ENCODE assay signal across 8 cellular contexts in genomic region chr7:28180364-28181147, GRCh38. TPM values are rescaled to one million over a fixed set of nuclear protein-coding genes. Genes with fewer than 3 reads are reported as not detected.
DNase-seq lines count a peak whose midpoint lies in the region; ATAC-seq and TF ChIP-seq lines count a peak whose summit lies in the region.

Gene JAZF1, minus strand, starts transcription at chr7:28180795.

- peak within 1 kb of the TSS; percentile 81 for H3K27ac Mint-ChIP-seq in CD8-positive, alpha-beta T cell
- peak within 1 kb of the TSS; percentile 66 for H3K27ac Mint-ChIP-seq in activated naive CD8-positive, alpha-beta T cell treated with anti-CD3 and anti-CD28 coated beads, Interleukin-2, amount 10 ng/mL, durations not matched to agents 7 days and 5 days
- H3K27ac Mint-ChIP-seq in type B pancreatic cell = peak within 1 kb of the TSS; percentile 93

- no peak for TF ChIP-seq RAD21 in SK-N-SH (IDR thresholded peaks at IDR 0.05; ENCODE audit: low read length)

- H3K9ac ChIP-seq in SK-N-SH = peak within 1 kb of the TSS; percentile 46; the same call in 1 of the 2 replicates

- H4K20me1 ChIP-seq in SK-N-SH (ENCODE audit: insufficient read depth) = no peaks in the 10 kb centered on the region
- H4K20me1 ChIP-seq in osteoblast (ENCODE audit: insufficient read depth, low read length) = peaks cover 2% of the 10 kb centered on the region

- intact Hi-C loops in CD8-positive, alpha-beta T cell (cut with DNase I, micrococcal nuclease) = loop anchor here (5.0 to 10.0 kb wide), 4 partner anchors 83 to 986 kb away; partner anchors contain the start of genes HIBADH (in 1 of the 2) and TAX1BP1 (in 1 of the 2)

- H3K36me3 Mint-ChIP-seq in CD8-positive, alpha-beta T cell = no peaks in the 10 kb centered on the region
- H3K36me3 Mint-ChIP-seq in activated naive CD8-positive, alpha-beta T cell treated with anti-CD3 and anti-CD28 coated beads, Interleukin-2, amount 10 ng/mL, durations not matched to agents 7 days and 5 days = peaks cover 2% of the 10 kb centered on the region
- H3K36me3 Mint-ChIP-seq in type B pancreatic cell = no peaks in the 10 kb centered on the region

- H3K4me1 Mint-ChIP-seq in CD8-positive, alpha-beta T cell (ENCODE audit: low read depth) = peaks cover 12% of the 10 kb centered on the region
- H3K4me1 Mint-ChIP-seq in activated naive CD8-positive, alpha-beta T cell treated with anti-CD3 and anti-CD28 coated beads, Interleukin-2, amount 10 ng/mL, durations not matched to agents 7 days and 5 days = peaks cover 11% of the 10 kb centered on the region
- H3K4me1 Mint-ChIP-seq in type B pancreatic cell (ENCODE audit: unreplicated experiment) = peaks cover 8% of the 10 kb centered on the region

- WGBS in SK-N-SH (ENCODE audit: low lambda C conversion rate) = 7% methylated on average over 60 of the region's 64 CpGs

- H3K4me3 Mint-ChIP-seq in CD8-positive, alpha-beta T cell = peak within 1 kb of the TSS; percentile 85
- H3K4me3 Mint-ChIP-seq in activated naive CD8-positive, alpha-beta T cell treated with anti-CD3 and anti-CD28 coated beads, Interleukin-2, amount 10 ng/mL, durations not matched to agents 7 days and 5 days = peak within 1 kb of the TSS; percentile 75
- peak within 1 kb of the TSS; percentile 96 for H3K4me3 Mint-ChIP-seq in type B pancreatic cell

- POLR2A ChIA-PET in CD8-positive, alpha-beta T cell (lab: Charles Lee) = interaction anchor here (0.5 kb wide), 1 partner anchor 1513 kb away, joined by 5 read pairs; no protein-coding TSS in a partner anchor
- POLR2A ChIA-PET in SK-N-SH (lab: Yijun Ruan, JAX) = no interaction called here
- POLR2A ChIA-PET in activated naive CD8-positive, alpha-beta T cell treated with anti-CD3 and anti-CD28 coated beads, Interleukin-2, amount 10 ng/mL, durations not matched to agents 7 days and 5 days (lab: Charles Lee) = interaction anchor here (1.7 kb wide), 1 partner anchor 10 kb away, joined by 6 read pairs; no protein-coding TSS in a partner anchor

- no peaks in the 10 kb centered on the region for H3K9me2 ChIP-seq in SK-N-SH

- CTCF ChIA-PET in CD8-positive, alpha-beta T cell (lab: Charles Lee) = no interaction called here
- CTCF ChIA-PET in SK-N-SH (lab: Yijun Ruan, JAX) = interaction anchor here (0.6 to 2.2 kb wide), 3 partner anchors 12 to 239 kb away, joined by 3 to 6 read pairs (median 3); no protein-coding TSS in a partner anchor

- peak; percentile 59 for ATAC-seq in CD8-positive, alpha-beta T cell
- peak; percentile 21 for ATAC-seq in activated naive CD8-positive, alpha-beta T cell treated with anti-CD3 and anti-CD28 coated beads, Interleukin-2, amount 10 ng/mL, durations not matched to agents 7 days and 5 days (ENCODE audit: low read depth)

- no peaks in the 10 kb centered on the region for H3K9me3 ChIP-seq in CD8-positive, alpha-beta T cell (ENCODE audit: low read length)
- H3K9me3 ChIP-seq in SK-N-SH = no peaks in the 10 kb centered on the region
- H3K9me3 ChIP-seq in cardiac muscle cell (ENCODE audit: low read depth) = no peaks in the 10 kb centered on the region
- no peaks in the 10 kb centered on the region for H3K9me3 ChIP-seq in osteoblast (ENCODE audit: low read depth, low read length)

- H3K27ac ChIP-seq in CD8-positive, alpha-beta T cell (ENCODE audit: low read depth, low read length) = no peak within 1 kb of the TSS
- peak within 1 kb of the TSS in 1 of 2 experiments; percentile 48; a peak in 2 of 4 replicates for H3K27ac ChIP-seq in SK-N-SH (ENCODE audit: low read depth in 2 of 2, low read length in 1 of 2)
- no peak within 1 kb of the TSS for H3K27ac ChIP-seq in cardiac muscle cell
- no peak within 1 kb of the TSS for H3K27ac ChIP-seq in osteoblast (ENCODE audit: low read depth, low read length)

- TF ChIP-seq EP300 in SK-N-SH (IDR thresholded peaks at IDR 0.05; ENCODE audit: borderline replicate concordance in 1 of 2, low read depth in 1 of 2, low read length in 1 of 2) = 0 out of 4 replicates have a peak, but pooled peaks of 1 of the 2 experiments have one; percentile 9

- TF ChIP-seq CTCF in CD8-positive, alpha-beta T cell (IDR thresholded peaks at IDR 0.05) = no peak
- TF ChIP-seq CTCF in SK-N-SH (IDR thresholded peaks at IDR 0.05) (no peak), cardiac muscle cell (IDR thresholded peaks at IDR 0.05; ENCODE audit: low read depth, low read length) (no peak), osteoblast (IDR thresholded peaks at IDR 0.05; ENCODE audit: extremely low read depth, low read depth, low read length) (no peak), type B pancreatic cell (conservative IDR thresholded peaks at IDR 0.05) (no peak)

- peak within 1 kb of the TSS; percentile 51 for H3K4me3 ChIP-seq in CD8-positive, alpha-beta T cell (ENCODE audit: low read depth, low read length)
- H3K4me3 ChIP-seq in SK-N-SH (ENCODE audit: low read depth in 2 of 2, low read length in 1 of 2) (peak within 1 kb of the TSS; percentile 71 to 74), cardiac muscle cell (peak within 1 kb of the TSS; percentile 71), osteoblast (ENCODE audit: insufficient read depth, low read length) (peak within 1 kb of the TSS; percentile 79)

- H2AFZ ChIP-seq in SK-N-SH (ENCODE audit: low read depth) (peak within 1 kb of the TSS; percentile 88; the same call in 1 of the 2 replicates), osteoblast (ENCODE audit: low read length) (peak within 1 kb of the TSS; percentile 82)

- H3K4me1 ChIP-seq in CD8-positive, alpha-beta T cell (ENCODE audit: insufficient read depth, low read length) = peaks cover 7% of the 10 kb centered on the region
- H3K4me1 ChIP-seq in SK-N-SH (ENCODE audit: control insufficient read depth in 1 of 2, insufficient read depth in 2 of 2, low read depth in 1 of 2, low read length in 1 of 2) (peaks cover 7 to 16% of the 10 kb centered on the region in 2 experiments; a peak in 3 of 4 replicates), cardiac muscle cell (ENCODE audit: low read depth) (peaks cover 30% of the 10 kb centered on the region), osteoblast (ENCODE audit: insufficient read depth, low read length) (peaks cover 20% of the 10 kb centered on the region)

- H3F3A ChIP-seq in SK-N-SH (replicated peaks; ENCODE audit: insufficient read depth) = peaks cover 20% of the 10 kb centered on the region

- H3K4me2 ChIP-seq in SK-N-SH (peak within 1 kb of the TSS; percentile 70), osteoblast (ENCODE audit: insufficient read depth, low read length) (peak within 1 kb of the TSS; percentile 72)

- DNase-seq in CD8-positive, alpha-beta T cell = peak; percentile 31 to 71 (median 55)
- peak; percentile 48 for DNase-seq in HuH-7 (ENCODE audit: low spot score)
- peak; percentile 93 for DNase-seq in SK-N-SH
- DNase-seq in activated naive CD8-positive, alpha-beta T cell treated with anti-CD3 and anti-CD28 coated beads, Interleukin-2, amount 10 ng/mL, durations not matched to agents 7 days and 5 days = peak; percentile 62
- peak; percentile 67 to 88 for DNase-seq in cardiac muscle cell (ENCODE audit: low read depth in 1 of 2, low spot score in 1 of 2)
- DNase-seq in osteoblast (ENCODE audit: insufficient read length, low spot score, missing footprints) = peak; percentile 93
- peak; percentile 74 for DNase-seq in type B pancreatic cell (ENCODE audit: extremely low spot score, unreplicated experiment)
- DNase-seq in cortex of kidney (lab: John Stamatoyannopoulos, UW) = no peak

- H3K27me3 ChIP-seq in CD8-positive, alpha-beta T cell (ENCODE audit: insufficient read depth, low read length) = no peaks in the 10 kb centered on the region
- H3K27me3 ChIP-seq in SK-N-SH (ENCODE audit: insufficient read depth) (no peaks in the 10 kb centered on the region), cardiac muscle cell (peaks cover 4% of the 10 kb centered on the region), osteoblast (ENCODE audit: insufficient read depth, low read length) (no peaks in the 10 kb centered on the region)

- peaks cover 14% of the 10 kb centered on the region for H3K79me2 ChIP-seq in SK-N-SH (ENCODE audit: insufficient read depth)
- H3K79me2 ChIP-seq in osteoblast (ENCODE audit: insufficient read depth, low read length) = peaks cover 31% of the 10 kb centered on the region

- H3K9me3 Mint-ChIP-seq in CD8-positive, alpha-beta T cell = no peaks in the 10 kb centered on the region
- no peaks in the 10 kb centered on the region for H3K9me3 Mint-ChIP-seq in activated naive CD8-positive, alpha-beta T cell treated with anti-CD3 and anti-CD28 coated beads, Interleukin-2, amount 10 ng/mL, durations not matched to agents 7 days and 5 days
- no peaks in the 10 kb centered on the region for H3K9me3 Mint-ChIP-seq in type B pancreatic cell

- no peaks in the 10 kb centered on the region for H3K36me3 ChIP-seq in CD8-positive, alpha-beta T cell (ENCODE audit: insufficient read depth, low read length)
- H3K36me3 ChIP-seq in SK-N-SH (replicated peaks in 1 of 2; ENCODE audit: control insufficient read depth in 1 of 2, insufficient read depth in 2 of 2, low read length in 1 of 2) (no peaks in the 10 kb centered on the region), cardiac muscle cell (no peaks in the 10 kb centered on the region), osteoblast (ENCODE audit: insufficient read depth, low read length) (no peaks in the 10 kb centered on the region)

- H3K27me3 Mint-ChIP-seq in CD8-positive, alpha-beta T cell (ENCODE audit: low read depth) = no peaks in the 10 kb centered on the region
- peaks cover 19% of the 10 kb centered on the region for H3K27me3 Mint-ChIP-seq in activated naive CD8-positive, alpha-beta T cell treated with anti-CD3 and anti-CD28 coated beads, Interleukin-2, amount 10 ng/mL, durations not matched to agents 7 days and 5 days
- peaks cover 51% of the 10 kb centered on the region for H3K27me3 Mint-ChIP-seq in type B pancreatic cell

TF ChIP-seq in SK-N-SH, 30 proteins besides CTCF, POLR2A, EP300 and RAD21 (continues in another document):
- TF ChIP-seq JUND (IDR thresholded peaks at IDR 0.05) = no peak
- TF ChIP-seq YY1 (IDR thresholded peaks at IDR 0.05; ENCODE audit: low read depth) = no peak; the same call in 1 of the 2 replicates
- TF ChIP-seq MAX (IDR thresholded peaks at IDR 0.05; ENCODE audit: low read depth) = no peak

RNA-seq across cellular contexts. Expression of gene JAZF1, which starts in this region (rescaled TPM):
- total RNA-seq in CD8-positive, alpha-beta T cell = 1 to 10 TPM; 6.0 to 6.1 TPM
- polyA plus RNA-seq in SK-N-SH (2012; rRNA removed) (1.3 and 1.7 TPM in 2 replicates), cardiac muscle cell (11.3 and 12.3 TPM in 2 replicates)
- polyA plus RNA-seq in SK-N-SH (2012; cell fraction: cytosol; rRNA removed) = 3.0 and 3.5 TPM in 2 replicates
- polyA plus RNA-seq in SK-N-SH (2012; cell fraction: nucleus; rRNA removed) = 1.6 and 2.2 TPM in 2 replicates
- 1 to 10 TPM; 4.4 to 4.7 TPM for total RNA-seq in activated naive CD8-positive, alpha-beta T cell treated with anti-CD3 and anti-CD28 coated beads, Interleukin-2, amount 10 ng/mL, durations not matched to agents 7 days and 5 days
- total RNA-seq in cardiac muscle cell (6.1 and 9.8 TPM in 2 replicates), osteoblast (14.4 and 15.9 TPM in 2 replicates), type B pancreatic cell (ENCODE audit: low replicate concordance) (3.9 and 4.9 TPM in 2 replicates)
